ENCODE assay signal across 1 cellular context in the genomic region with DNA sequence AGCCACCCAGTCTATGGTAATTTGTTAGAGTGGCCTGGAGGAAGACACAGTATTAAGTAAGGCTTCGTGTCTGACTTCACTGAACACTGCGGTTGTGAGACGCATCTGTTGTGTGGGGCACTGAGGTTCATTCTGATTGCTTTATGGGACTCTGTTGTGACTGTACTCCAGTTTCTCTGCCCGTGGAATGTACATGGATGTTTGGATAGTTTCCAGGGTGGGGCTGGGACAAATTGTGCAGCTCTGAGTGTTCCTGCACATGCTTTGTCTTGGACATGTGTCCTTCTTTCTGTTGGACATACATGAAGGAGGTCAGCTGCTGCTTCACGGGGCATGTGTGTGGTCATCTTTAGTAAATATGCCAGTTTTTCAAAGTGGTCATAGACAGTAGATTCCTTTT.
TF ChIP-seq lines count a peak whose summit lies in the region.

No MANE protein-coding gene starts in this region.

TF ChIP-seq in SK-N-SH treated with all-trans-retinoic acid at 6 μM for 48 hours, 23 proteins besides CTCF, POLR2A, EP300 and RAD21 (continued from another document):
- TF ChIP-seq POU6F1 (CRISPR knock-in tag; IDR thresholded peaks at IDR 0.05; ENCODE audit: borderline replicate concordance, low read depth) = no peak
- no peak for TF ChIP-seq ZNF8 (CRISPR knock-in tag; IDR thresholded peaks at IDR 0.05)
- TF ChIP-seq, protein P1, sequence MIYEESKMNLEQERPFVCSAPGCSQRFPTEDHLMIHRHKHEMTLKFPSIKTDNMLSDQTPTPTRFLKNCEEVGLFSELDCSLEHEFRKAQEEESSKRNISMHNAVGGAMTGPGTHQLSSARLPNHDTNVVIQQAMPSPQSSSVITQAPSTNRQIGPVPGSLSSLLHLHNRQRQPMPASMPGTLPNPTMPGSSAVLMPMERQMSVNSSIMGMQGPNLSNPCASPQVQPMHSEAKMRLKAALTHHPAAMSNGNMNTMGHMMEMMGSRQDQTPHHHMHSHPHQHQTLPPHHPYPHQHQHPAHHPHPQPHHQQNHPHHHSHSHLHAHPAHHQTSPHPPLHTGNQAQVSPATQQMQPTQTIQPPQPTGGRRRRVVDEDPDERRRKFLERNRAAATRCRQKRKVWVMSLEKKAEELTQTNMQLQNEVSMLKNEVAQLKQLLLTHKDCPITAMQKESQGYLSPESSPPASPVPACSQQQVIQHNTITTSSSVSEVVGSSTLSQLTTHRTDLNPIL (CRISPR knock-in tag; IDR thresholded peaks at IDR 0.05; ENCODE audit: low read depth) = no peak
- TF ChIP-seq ESRRG (CRISPR knock-in tag; IDR thresholded peaks at IDR 0.05) = no peak
- TF ChIP-seq ZC3H10 (CRISPR knock-in tag; IDR thresholded peaks at IDR 0.05) = no peak
